ENCODE assay signal across 4 cellular contexts in the genomic region with DNA sequence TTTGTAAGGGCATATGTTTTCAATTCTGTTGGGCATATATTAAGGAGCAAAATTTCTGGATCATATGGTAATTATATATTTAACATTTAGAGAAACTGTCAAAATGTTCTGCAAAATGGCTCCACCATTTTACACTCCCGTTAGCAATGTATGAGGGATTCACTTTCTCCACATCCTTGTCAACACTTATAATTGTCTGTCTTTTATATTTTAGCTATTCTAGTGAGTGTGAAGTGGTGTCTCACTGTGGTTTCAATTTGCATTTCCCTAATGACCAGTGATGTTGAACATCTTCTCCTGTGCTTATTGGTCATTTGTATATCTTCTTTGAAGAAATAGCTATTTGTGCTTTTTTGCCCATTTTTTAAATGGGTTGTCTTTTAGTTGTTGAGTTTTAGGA.
"Had no signal": no experiment of that assay in that cellular context is flagged by ENCODE, and none has a peak within 500 bp of the region (broad histone marks: within the 10 kb centered on the region; RNA-seq: fewer than 3 reads in every experiment).

No MANE protein-coding gene starts in this region.

- H3K27ac ChIP-seq: HL-60, KMS-11 had no signal

- H3K9me3 Mint-ChIP-seq: IgD-negative memory B cell had no signal

- FAIRE-seq: HTR-8/SVneo had no signal

- H3K27me3 Mint-ChIP-seq: IgD-negative memory B cell had no signal

- H3K9ac ChIP-seq: KMS-11 had no signal

- H3K4me2 ChIP-seq: KMS-11 had no signal

- H3K4me3 Mint-ChIP-seq: IgD-negative memory B cell had no signal
